32 cellular contexts compared by ENCODE assay signal in genomic region chr10:30855131-30855530, GRCh38.
"Had no signal": no experiment of that assay in that cellular context is flagged by ENCODE, and none has a peak within 500 bp of the region (broad histone marks: within the 10 kb centered on the region; RNA-seq: fewer than 3 reads in every experiment).

No MANE protein-coding gene starts in this region.

- H3K4me1 ChIP-seq: body of pancreas, prostate gland had no signal

- H3K27me3 Mint-ChIP-seq: activated CD8-positive, alpha-beta memory T cell treated with anti-CD3 and anti-CD28 coated beads, Interleukin-2, amount 10 ng/mL, durations not matched to agents 7 days and 5 days; activated naive CD8-positive, alpha-beta T cell; natural killer cell treated with Interleukin-12 subunit alpha and Interleukin-12 subunit beta and Interleukin-15 and Interleukin-18, amount 100 ng/mL, for 72 hours; stimulated activated naive CD8-positive, alpha-beta T cell treated with anti-CD3 and anti-CD28 coated beads, Interleukin-15, amount 100 ng/mL, for 72 hours had no signal

- DNase-seq: activated CD4-positive, alpha-beta T cell treated with anti-CD3 and anti-CD28 coated beads for 1 hour; activated CD8-positive, alpha-beta memory T cell treated with anti-CD3 and anti-CD28 coated beads, Interleukin-2, amount 10 ng/mL, durations not matched to agents 7 days and 5 days; activated CD8-positive, alpha-beta T cell treated with anti-CD3 and anti-CD28 coated beads, Interleukin-2, amount 10 ng/mL, durations not matched to agents 7 days and 5 days; activated effector memory CD4-positive, alpha-beta T cell treated with Interleukin-2 at 50 U/mL for 16 hours; activated naive CD4-positive, alpha-beta T cell treated with Interleukin-2 at 50 U/mL for 16 hours; activated T-cell treated with anti-CD3 and anti-CD28 coated beads, Interleukin-2, amount 50 U/mL, for 72 hours; adrenal gland; aorta; body of pancreas; dorsolateral prefrontal cortex; effector memory CD4-positive, alpha-beta T cell; head of caudate nucleus; hypothalamus; immature natural killer cell; kidney; left colon; lower lobe of right lung; mucosa of descending colon; retina; stimulated activated CD4-positive, alpha-beta T cell treated with anti-CD3 and anti-CD28 coated beads, Interleukin-12 subunit alpha, Interleukin-12 subunit beta, amount 100 ng/mL, for 4 hours; stimulated activated CD4-positive, alpha-beta T cell treated with anti-CD3 and anti-CD28 coated beads, Interleukin-4, amount 100 ng/mL, for 1 hour; stimulated activated naive CD8-positive, alpha-beta T cell treated with anti-CD3 and anti-CD28 coated beads, Interleukin-15, amount 100 ng/mL, for 72 hours; T-helper 2 cell; tibial artery had no signal

- FAIRE-seq: kidney had no signal

- H3K36me3 ChIP-seq: adrenal gland, lower lobe of right lung, prostate gland had no signal

- H3K4me1 Mint-ChIP-seq: activated CD8-positive, alpha-beta memory T cell treated with anti-CD3 and anti-CD28 coated beads, Interleukin-2, amount 10 ng/mL, durations not matched to agents 7 days and 5 days; stimulated activated effector memory CD8-positive, alpha-beta T cell treated with anti-CD3 and anti-CD28 coated beads, Interleukin-12 subunit alpha, Interleukin-12 subunit beta, amount 100 ng/mL, for 72 hours; stimulated activated naive CD8-positive, alpha-beta T cell treated with anti-CD3 and anti-CD28 coated beads, Interleukin-15, amount 100 ng/mL, for 72 hours had no signal

- H3K36me3 Mint-ChIP-seq: activated CD8-positive, alpha-beta memory T cell treated with anti-CD3 and anti-CD28 coated beads, Interleukin-2, amount 10 ng/mL, durations not matched to agents 7 days and 5 days; natural killer cell treated with Interleukin-12 subunit alpha and Interleukin-12 subunit beta and Interleukin-15 and Interleukin-18, amount 100 ng/mL, for 72 hours; stimulated activated effector memory CD8-positive, alpha-beta T cell treated with anti-CD3 and anti-CD28 coated beads, Interleukin-12 subunit alpha, Interleukin-12 subunit beta, amount 100 ng/mL, for 72 hours had no signal

- H3K27ac ChIP-seq: adrenal gland, body of pancreas, coronary artery, lower lobe of right lung, prostate gland, skin epidermis, tibial artery had no signal

- H3K4me3 Mint-ChIP-seq: activated CD8-positive, alpha-beta memory T cell treated with anti-CD3 and anti-CD28 coated beads, Interleukin-2, amount 10 ng/mL, durations not matched to agents 7 days and 5 days; activated CD8-positive, alpha-beta T cell treated with anti-CD3 and anti-CD28 coated beads, Interleukin-2, amount 10 ng/mL, durations not matched to agents 7 days and 5 days; activated naive CD8-positive, alpha-beta T cell; immature natural killer cell; natural killer cell treated with Interleukin-12 subunit alpha and Interleukin-12 subunit beta and Interleukin-15 and Interleukin-18, amount 100 ng/mL, for 72 hours; stimulated activated effector memory CD8-positive, alpha-beta T cell treated with anti-CD3 and anti-CD28 coated beads, Interleukin-12 subunit alpha, Interleukin-12 subunit beta, amount 100 ng/mL, for 72 hours; stimulated activated naive CD8-positive, alpha-beta T cell treated with anti-CD3 and anti-CD28 coated beads, Interleukin-15, amount 100 ng/mL, for 72 hours had no signal

- H3K9me3 Mint-ChIP-seq: activated T-cell treated with anti-CD3 and anti-CD28 coated beads, Interleukin-2, amount 50 U/mL, for 72 hours; immature natural killer cell; natural killer cell treated with Interleukin-12 subunit alpha and Interleukin-12 subunit beta and Interleukin-15 and Interleukin-18, amount 100 ng/mL, for 72 hours; stimulated activated effector memory CD8-positive, alpha-beta T cell treated with anti-CD3 and anti-CD28 coated beads, Interleukin-12 subunit alpha, Interleukin-12 subunit beta, amount 100 ng/mL, for 72 hours; stimulated activated naive CD8-positive, alpha-beta T cell treated with anti-CD3 and anti-CD28 coated beads, Interleukin-15, amount 100 ng/mL, for 72 hours had no signal

- H3K4me3 ChIP-seq: adrenal gland, body of pancreas, coronary artery, dorsolateral prefrontal cortex, lower lobe of right lung, mucosa of descending colon, prostate gland, skin epidermis, tibial artery had no signal

- H3K27me3 ChIP-seq: adrenal gland, body of pancreas, dorsolateral prefrontal cortex, tibial artery had no signal

- H3K27ac Mint-ChIP-seq: activated CD8-positive, alpha-beta memory T cell treated with anti-CD3 and anti-CD28 coated beads, Interleukin-2, amount 10 ng/mL, durations not matched to agents 7 days and 5 days; activated CD8-positive, alpha-beta T cell treated with anti-CD3 and anti-CD28 coated beads, Interleukin-2, amount 10 ng/mL, durations not matched to agents 7 days and 5 days; activated naive CD8-positive, alpha-beta T cell; activated T-cell treated with anti-CD3 and anti-CD28 coated beads, Interleukin-2, amount 50 U/mL, for 72 hours; natural killer cell treated with Interleukin-12 subunit alpha and Interleukin-12 subunit beta and Interleukin-15 and Interleukin-18, amount 100 ng/mL, for 72 hours; stimulated activated effector memory CD8-positive, alpha-beta T cell treated with anti-CD3 and anti-CD28 coated beads, Interleukin-12 subunit alpha, Interleukin-12 subunit beta, amount 100 ng/mL, for 72 hours; stimulated activated naive CD8-positive, alpha-beta T cell treated with anti-CD3 and anti-CD28 coated beads, Interleukin-15, amount 100 ng/mL, for 72 hours had no signal

- H3K9me3 ChIP-seq: adrenal gland, body of pancreas, lower lobe of right lung, mucosa of descending colon, prostate gland, tibial artery had no signal

- ATAC-seq: activated CD8-positive, alpha-beta memory T cell treated with anti-CD3 and anti-CD28 coated beads, Interleukin-2, amount 10 ng/mL, durations not matched to agents 7 days and 5 days; activated CD8-positive, alpha-beta T cell treated with anti-CD3 and anti-CD28 coated beads, Interleukin-2, amount 10 ng/mL, durations not matched to agents 7 days and 5 days; activated T-cell treated with anti-CD3 and anti-CD28 coated beads, Interleukin-2, amount 50 U/mL, for 72 hours; body of pancreas; left colon; lower lobe of right lung; mucosa of descending colon; natural killer cell treated with Interleukin-12 subunit alpha and Interleukin-12 subunit beta and Interleukin-15 and Interleukin-18, amount 100 ng/mL, for 72 hours; sciatic nerve; SK-N-SH treated with all-trans-retinoic acid at 6 μM for 48 hours; stimulated activated effector memory CD8-positive, alpha-beta T cell treated with anti-CD3 and anti-CD28 coated beads, Interleukin-12 subunit alpha, Interleukin-12 subunit beta, amount 100 ng/mL, for 72 hours; stimulated activated naive CD8-positive, alpha-beta T cell treated with anti-CD3 and anti-CD28 coated beads, Interleukin-15, amount 100 ng/mL, for 72 hours had no signal
